In the genomic region with DNA sequence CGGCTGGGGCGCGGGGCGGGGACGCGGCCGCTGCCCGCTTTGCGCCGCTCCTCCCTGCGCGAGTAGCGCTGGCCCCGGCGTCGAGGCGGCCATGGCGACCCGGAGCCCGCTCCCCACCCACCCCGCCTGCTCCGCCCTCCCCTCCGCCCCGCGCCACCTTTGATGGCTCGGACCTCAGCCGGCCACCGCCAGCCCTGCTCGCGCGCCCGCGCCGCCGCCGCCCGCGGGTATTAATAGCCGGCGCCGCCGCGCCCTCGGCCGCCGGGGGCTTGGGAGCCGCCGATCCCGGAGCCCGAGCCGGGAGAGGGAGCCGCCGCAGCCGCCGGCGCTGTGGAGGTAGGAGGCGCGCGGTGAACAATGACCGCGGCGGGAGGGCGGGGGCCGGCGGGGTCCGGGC, we compare ENCODE assay signal across 8 cellular contexts. TPM values are rescaled to one million over a fixed set of nuclear protein-coding genes. Genes with fewer than 3 reads are reported as not detected.
DNase-seq lines count a peak whose midpoint lies in the region; ATAC-seq and TF ChIP-seq lines count a peak whose summit lies in the region.

No MANE protein-coding gene starts in this region.

- H3K9me3 ChIP-seq in PC-3 (ENCODE audit: low read length) (no peaks in the 10 kb centered on the region), iPS DF 6.9 (ENCODE audit: control insufficient read depth, insufficient read depth, low read length) (no peaks in the 10 kb centered on the region), tibial artery (no peaks in the 10 kb centered on the region)

- no peaks in the 10 kb centered on the region for H3K27me3 ChIP-seq in PC-3 (ENCODE audit: low read length)
- H3K27me3 ChIP-seq in iPS DF 6.9 (ENCODE audit: control insufficient read depth, insufficient read depth, low read length) = peaks cover 4% of the 10 kb centered on the region; the same call in 1 of the 2 replicates
- H3K27me3 ChIP-seq in tibial artery = no peaks in the 10 kb centered on the region

- H3K9me2 ChIP-seq in PC-3 (replicated peaks; ENCODE audit: low read length) = no peaks in the 10 kb centered on the region

- peak overlapping the region; percentile 69 for H3K4me3 ChIP-seq in AG04449 (ENCODE audit: low read depth, low read length)
- peak overlapping the region; percentile 82 for H3K4me3 ChIP-seq in PC-3 (ENCODE audit: low read length)
- H3K4me3 ChIP-seq in iPS DF 6.9 (ENCODE audit: low read length) = peak overlapping the region; percentile 56; the same call in 1 of the 2 replicates
- peak overlapping the region; percentile 73 to 81 for H3K4me3 ChIP-seq in tibial artery

- H3K27ac ChIP-seq in PC-3 (ENCODE audit: low read length) (no peak overlapping the region), iPS DF 6.9 (ENCODE audit: low read length) (no peak overlapping the region), tibial artery (peak overlapping the region; percentile 64 to 67)

- intact Hi-C loops in PC-3 (cut with micrococcal nuclease) = loop anchor here (5.0 to 10.0 kb wide), 4 partner anchors 108 to 296 kb away; no protein-coding TSS in a partner anchor
- intact Hi-C loops in tibial artery (cut with DNase I; ENCODE audit: low total_unique reads) = loop anchor here (2.0 to 10.0 kb wide), 2 partner anchors 72 to 254 kb away; no protein-coding TSS in a partner anchor

- peak overlapping the region; percentile 75; the same call in 1 of the 2 replicates for H3K9ac ChIP-seq in PC-3 (ENCODE audit: low read length)

- WGBS in iPS DF 6.9 (ENCODE audit: insufficient coverage, insufficient read length) = no CpG with 5 or more reads among the region's 66 CpGs

- POLR2A ChIA-PET in AG04449 (lab: Yijun Ruan, JAX) = no interaction called here
- POLR2A ChIA-PET in PC-3 (lab: Charles Lee; ENCODE audit: unreplicated experiment) = no interaction called here

- H2AFZ ChIP-seq in PC-3 (ENCODE audit: low read length) = no peak overlapping the region

- CTCF ChIA-PET in AG04449 (lab: Yijun Ruan, JAX) (no interaction called here), PC-3 (lab: Charles Lee) (no interaction called here)

- peak overlapping the region; percentile 97; the same call in 1 of the 2 replicates for H3K4me2 ChIP-seq in PC-3 (ENCODE audit: low read length)

- DNase-seq in AG04449 (ENCODE audit: low read depth, low spot score) (no peak), PC-3 (no peak), iPS DF 6.9 (ENCODE audit: low read depth, low spot score) (no peak), tibial artery (peak; percentile 49 to 69), LoVo (ENCODE audit: low spot score) (no peak), GOT3 (lab: John Stamatoyannopoulos, UW) (no peak)

- H3K79me2 ChIP-seq in PC-3 (ENCODE audit: low read length) = peaks cover 46% of the 10 kb centered on the region

- no peaks in the 10 kb centered on the region for H3K36me3 ChIP-seq in PC-3 (ENCODE audit: low read depth, low read length)
- no peaks in the 10 kb centered on the region for H3K36me3 ChIP-seq in iPS DF 6.9 (ENCODE audit: control insufficient read depth, insufficient read depth, low read length)
- no peaks in the 10 kb centered on the region for H3K36me3 ChIP-seq in tibial artery

- no TSS peak for BruUV-seq in PC-3 (replicated peaks; lab: Mats Ljungman, UMichigan)

- TF ChIP-seq CTCF in AG04449 (IDR thresholded peaks at IDR 0.05; ENCODE audit: insufficient read depth, low read length, missing control alignments) = no peak
- no peak for TF ChIP-seq CTCF in PC-3 (conservative IDR thresholded peaks at IDR 0.05; ENCODE audit: low read depth, low read length)
- no peak for TF ChIP-seq CTCF in tibial artery (IDR thresholded peaks at IDR 0.05)

- ATAC-seq in GM21447 (IDR thresholded peaks at IDR 0.05; ENCODE audit: unreplicated experiment) (peak; percentile 19), PC-3 (peak; percentile 50), HG02610 (IDR thresholded peaks at IDR 0.05; ENCODE audit: unreplicated experiment) (no peak)

- 0 out of 2 replicates have a peak, but pooled peaks cover 4% of the 10 kb centered on the region for H4K20me1 ChIP-seq in PC-3 (ENCODE audit: low read length)

- H3F3A ChIP-seq in PC-3 (ENCODE audit: low read length, unreplicated experiment) = no peaks in the 10 kb centered on the region

- peaks cover 13% of the 10 kb centered on the region for H3K4me1 ChIP-seq in PC-3 (ENCODE audit: insufficient read depth, low read length)
- H3K4me1 ChIP-seq in iPS DF 6.9 (ENCODE audit: control insufficient read depth, insufficient read depth, low read length) = peaks cover 5% of the 10 kb centered on the region
- H3K4me1 ChIP-seq in tibial artery = peaks cover 0 to 31% (median 18%) of the 10 kb centered on the region in 4 donors

RNA-seq across cellular contexts. Expression of gene FARP1, which starts 0.3 kb away (rescaled TPM):
- total RNA-seq in PC-3 (2014; rRNA removed) = 18.2 and 20.9 TPM in 2 replicates

RNA-seq across cellular contexts. Expression of gene RNF113B, which starts 33.9 kb away (rescaled TPM):
- total RNA-seq in PC-3 (2014; rRNA removed) = not detected in 2 replicates

Comparison
In these comparisons a context has a peak if more than half of its experiments do, and no peak if none do; other contexts are left out.
1. DNase-seq: peak in tibial artery (2 of 2); none in AG04449 (single experiment), PC-3 (single experiment), iPS DF 6.9 (single experiment), LoVo (single experiment) and GOT3 (single experiment).
2. H3K27ac ChIP-seq: peak in tibial artery (2 of 2); none in PC-3 (single experiment) and iPS DF 6.9 (single experiment).
3. Peak in every context shown above with its lines, with median percentiles within 50 percentile points of each other: H3K4me3 ChIP-seq.